ENCODE assay signal across 9 cellular contexts in genomic region chr3:58536501-58537411, GRCh38. TPM values are rescaled to one million over a fixed set of nuclear protein-coding genes. Genes with fewer than 3 reads are reported as not detected.
DNase-seq lines count a peak whose midpoint lies in the region; FAIRE-seq and TF ChIP-seq lines count a peak whose summit lies in the region.
"Had no signal": no experiment of that assay in that cellular context is flagged by ENCODE, and none has a peak within 500 bp of the region (broad histone marks: within the 10 kb centered on the region; RNA-seq: fewer than 3 reads in every experiment).

TSS of gene ACOX2 (minus strand) at chr3:58537190. CDS start at chr3:58535106, 2,084 bp downstream.

- TF ChIP-seq POLR2A in endothelial cell of umbilical vein (IDR thresholded peaks at IDR 0.05; ENCODE audit: low read depth, low read length): no peak
- peak in 1 of 2 donors; percentile 82 for TF ChIP-seq POLR2A in thyroid gland (IDR thresholded peaks at IDR 0.05)
- TF ChIP-seq POLR2A in GM12891 (IDR thresholded peaks at IDR 0.05; ENCODE audit: low read depth, low read length): no peak

- no peak within 1 kb of the TSS for H2AK5ac ChIP-seq in mesendoderm (ENCODE audit: low read length)

- H3K56ac ChIP-seq in mesendoderm (ENCODE audit: low read length): peak within 1 kb of the TSS; percentile 12

- peak within 1 kb of the TSS; percentile 11 for H2AFZ ChIP-seq in endothelial cell of umbilical vein (ENCODE audit: low read depth, low read length)
- H2AFZ ChIP-seq: PC-9 had no signal

- H3K4me3 ChIP-seq in endothelial cell of umbilical vein (replicated peaks in 1 of 3; ENCODE audit: insufficient read depth in 1 of 3, low read depth in 1 of 3, low read length in 3 of 3) (no peak within 1 kb of the TSS), mesendoderm (ENCODE audit: low read length) (no peak within 1 kb of the TSS), thyroid gland (replicated peaks in 1 of 3) (peak within 1 kb of the TSS in 2 of 3 donors; percentile 3 to 14)
- H3K4me3 ChIP-seq: PC-9 had no signal

- H3K27ac ChIP-seq in endothelial cell of umbilical vein (ENCODE audit: insufficient read depth, low read depth, low read length) (no peak within 1 kb of the TSS), mesendoderm (ENCODE audit: low read depth, low read length) (no peak within 1 kb of the TSS), thyroid gland (peak within 1 kb of the TSS; percentile 75 to 90 (median 82))
- H3K27ac ChIP-seq: PC-9 had no signal

- no peak within 1 kb of the TSS for H3K18ac ChIP-seq in mesendoderm (ENCODE audit: low read length)

- intact Hi-C loops in endothelial cell of umbilical vein (cut with micrococcal nuclease): no loop called here
- intact Hi-C loops in thyroid gland (cut with DNase I): loop anchor here (10.0 kb wide), 1 partner anchor 112 kb away; no protein-coding TSS in a partner anchor

- H4K8ac ChIP-seq in mesendoderm (ENCODE audit: low read depth, low read length): no peak within 1 kb of the TSS

- peak; percentile 32 for DNase-seq in NCI-H2029 treated with DMSO at 0.1 percent for 48 hours (lab: John Stamatoyannopoulos, UW)
- DNase-seq in endothelial cell of umbilical vein (ENCODE audit: low read depth, low spot score): peak; percentile 43
- no peak for DNase-seq in mesendoderm
- peak; percentile 95 to 96 for DNase-seq in thyroid gland
- no peak for DNase-seq in cortex of kidney (lab: John Stamatoyannopoulos, UW)
- DNase-seq in GM12891 (ENCODE audit: insufficient read length, low spot score): no peak
- DNase-seq in NCI-H1436 treated with DMSO at 0.1 percent for 48 hours (lab: John Stamatoyannopoulos, UW): no peak
- DNase-seq: activated T-cell treated with anti-CD3 and anti-CD28 coated beads, Interleukin-2, amount 50 U/mL, for 72 hours; PC-9 had no signal

- H3K9me3 ChIP-seq in endothelial cell of umbilical vein (replicated peaks; ENCODE audit: control insufficient read depth, insufficient read depth, low read length) (no peaks in the 10 kb centered on the region), thyroid gland (no peaks in the 10 kb centered on the region)

- H4K20me1 ChIP-seq in endothelial cell of umbilical vein (replicated peaks; ENCODE audit: control insufficient read depth, extremely low read depth, insufficient read depth, low read length): no peaks in the 10 kb centered on the region

- H3K79me1 ChIP-seq in mesendoderm (ENCODE audit: low read length): no peaks in the 10 kb centered on the region

- H3K36me3 ChIP-seq in endothelial cell of umbilical vein (ENCODE audit: control insufficient read depth in 2 of 2, extremely low read depth in 1 of 2, insufficient read depth in 2 of 2, low read length in 2 of 2) (no peaks in the 10 kb centered on the region), mesendoderm (ENCODE audit: control insufficient read depth, insufficient read depth, low read length) (no peaks in the 10 kb centered on the region), thyroid gland (peaks cover 0 to 6% of the 10 kb centered on the region in 2 donors)

- TF ChIP-seq CTCF in endothelial cell of umbilical vein (IDR thresholded peaks at IDR 0.05; ENCODE audit: extremely low read depth in 1 of 2, insufficient read depth in 1 of 2, low read depth in 1 of 2, low read length in 2 of 2) (no peak), thyroid gland (IDR thresholded peaks at IDR 0.05) (no peak)

- POLR2A ChIA-PET in endothelial cell of umbilical vein (lab: Charles Lee): no interaction called here

- H3K4ac ChIP-seq in mesendoderm (ENCODE audit: low read depth, low read length): no peak within 1 kb of the TSS

- H3K27me3 ChIP-seq in endothelial cell of umbilical vein (ENCODE audit: control insufficient read depth in 2 of 2, insufficient read depth in 2 of 2, low read length in 2 of 2) (no peaks in the 10 kb centered on the region), mesendoderm (ENCODE audit: insufficient read depth, low read length, poor library complexity) (no peaks in the 10 kb centered on the region), thyroid gland (no peaks in the 10 kb centered on the region)

- peaks cover 6% of the 10 kb centered on the region for H3K4me1 ChIP-seq in endothelial cell of umbilical vein (ENCODE audit: control insufficient read depth, extremely low read depth, insufficient read depth, low read length)
- H3K4me1 ChIP-seq in mesendoderm (ENCODE audit: control insufficient read depth, low read depth, low read length): no peaks in the 10 kb centered on the region
- peaks cover 30 to 45% of the 10 kb centered on the region in 2 donors for H3K4me1 ChIP-seq in thyroid gland

- no peak within 1 kb of the TSS for H2BK5ac ChIP-seq in mesendoderm (ENCODE audit: low read length)

- FAIRE-seq in endothelial cell of umbilical vein (lab: Jason Lieb, UNC) (no peak), GM12891 (lab: Jason Lieb, UNC) (no peak)

- no peak within 1 kb of the TSS for H4K5ac ChIP-seq in mesendoderm (ENCODE audit: low read length)

- dilution Hi-C loops in endothelial cell of umbilical vein (cut with MboI; ENCODE audit: extremely low pct_ligation_motif_present, low sequenced_read_pairs): no loop called here

- H3K4me2 ChIP-seq in endothelial cell of umbilical vein (ENCODE audit: insufficient read depth, low read length) (no peak within 1 kb of the TSS), mesendoderm (ENCODE audit: low read length) (no peak within 1 kb of the TSS)
- H3K4me2 ChIP-seq: PC-9 had no signal

- H3K79me2 ChIP-seq in endothelial cell of umbilical vein (ENCODE audit: control insufficient read depth, insufficient read depth, low read length): no peaks in the 10 kb centered on the region
- H3K79me2 ChIP-seq in mesendoderm (ENCODE audit: control insufficient read depth, insufficient read depth, low read length): no peaks in the 10 kb centered on the region

- CTCF ChIA-PET in endothelial cell of umbilical vein (lab: Charles Lee): interaction anchor here (1.1 to 3.6 kb wide), 3 partner anchors 45 to 230 kb away, joined by 3 to 18 read pairs (median 4); partner anchors contain the start of genes HTD2, KCTD6 and RPP14

- H3K9ac ChIP-seq in endothelial cell of umbilical vein (replicated peaks; ENCODE audit: extremely low read depth, insufficient read depth, low read length) (no peak within 1 kb of the TSS), mesendoderm (ENCODE audit: low read length) (no peak within 1 kb of the TSS)

- no peak within 1 kb of the TSS for H2BK15ac ChIP-seq in mesendoderm (replicated peaks; ENCODE audit: low read depth)

- H2BK120ac ChIP-seq in mesendoderm (ENCODE audit: low read depth, low read length): no peak within 1 kb of the TSS

- H3K23ac ChIP-seq in mesendoderm (ENCODE audit: low read length): no peak within 1 kb of the TSS

- H3K9me1 ChIP-seq in endothelial cell of umbilical vein (replicated peaks; ENCODE audit: control insufficient read depth, extremely low read depth, insufficient read depth, low read length): no peaks in the 10 kb centered on the region

- no TSS peak for BruUV-seq in endothelial cell of umbilical vein (replicated peaks; lab: Mats Ljungman, UMichigan)

- no CpG with 5 or more reads among the region's 13 CpGs for WGBS in mesendoderm (ENCODE audit: extremely low coverage, insufficient coverage, low lambda C conversion rate)
- 16 to 25% methylated on average over 13 of the region's 13 CpGs for WGBS in thyroid gland, 2 donors

TF ChIP-seq in endothelial cell of umbilical vein, 7 proteins besides CTCF, POLR2A, EP300 and RAD21:
- no peak for TF ChIP-seq MYC (IDR thresholded peaks at IDR 0.05; ENCODE audit: low read depth, low read length)
- no peak for TF ChIP-seq MAX (IDR thresholded peaks at IDR 0.05; ENCODE audit: insufficient read depth, insufficient read length)
- no peak for TF ChIP-seq EZH2 (IDR thresholded peaks at IDR 0.05; ENCODE audit: borderline replicate concordance, low read depth, low read length, severe bottlenecking)
- no peak for TF ChIP-seq JUN (IDR thresholded peaks at IDR 0.05; ENCODE audit: borderline replicate concordance, insufficient read depth, insufficient read length, low read depth)
- TF ChIP-seq FOS (IDR thresholded peaks at IDR 0.05; ENCODE audit: borderline replicate concordance, insufficient read depth, low read length): no peak
- no peak for TF ChIP-seq GATA2 (IDR thresholded peaks at IDR 0.05; ENCODE audit: insufficient read depth, insufficient read length, low read depth, low read length)
- no peak for TF ChIP-seq POLR2AphosphoS5 (IDR thresholded peaks at IDR 0.05; ENCODE audit: insufficient read depth, low read depth, low read length)
TF ChIP-seq in endothelial cell of umbilical vein: peak in this region for 0.

TF ChIP-seq in GM12891, 5 proteins besides CTCF, POLR2A, EP300 and RAD21:
- no peak for TF ChIP-seq PAX5 (IDR thresholded peaks at IDR 0.05; ENCODE audit: insufficient read depth, low read length, severe bottlenecking)
- TF ChIP-seq TAF1 (IDR thresholded peaks at IDR 0.05; ENCODE audit: low read depth, low read length): no peak
- no peak for TF ChIP-seq POU2F2 (IDR thresholded peaks at IDR 0.05; ENCODE audit: low read depth, low read length)
- no peak for TF ChIP-seq SPI1 (IDR thresholded peaks at IDR 0.05; ENCODE audit: low read depth, low read length)
- TF ChIP-seq POLR2AphosphoS5 (IDR thresholded peaks at IDR 0.05; ENCODE audit: low read depth, low read length): no peak

RNA-seq across cellular contexts. Expression of gene ACOX2, which starts in this region (rescaled TPM):
- total RNA-seq in endothelial cell of umbilical vein (1.5 and 2.1 TPM in 2 replicates), thyroid gland (10 to 100 TPM; 17.8 to 62.2 (median 37.4) TPM)
- polyA plus RNA-seq in endothelial cell of umbilical vein: 10.5 and 10.7 TPM in 2 replicates
- 3.6 and 3.8 TPM in 2 replicates for polyA plus RNA-seq in endothelial cell of umbilical vein (2011; cell fraction: cytosol; rRNA removed)
- polyA plus RNA-seq in endothelial cell of umbilical vein (2011; cell fraction: nucleus; rRNA removed): 61.1 and 77.6 TPM in 2 replicates
- 1.5 TPM in 2 replicates for polyA plus RNA-seq in endothelial cell of umbilical vein (2012)
- polyA minus RNA-seq in endothelial cell of umbilical vein: 10.1 and 16.8 TPM in 2 replicates
- polyA minus RNA-seq in endothelial cell of umbilical vein (2011; cell fraction: cytosol; rRNA and poly(A)+ RNA removed): not detected
- 11.1 and 12.7 TPM in 2 replicates for polyA minus RNA-seq in endothelial cell of umbilical vein (2011; cell fraction: nucleus; rRNA and poly(A)+ RNA removed)
- 7.6 TPM for polyA plus RNA-seq in mesendoderm (2013, experiment 1 of 2)
- polyA plus RNA-seq in mesendoderm (2013, experiment 2 of 2): 8.1 TPM
- not detected for polyA plus RNA-seq in GM12891 (2012; ENCODE audit: low read depth, missing spikeins)
- total RNA-seq: activated T-cell treated with anti-CD3 and anti-CD28 coated beads, Interleukin-2, amount 50 U/mL, for 72 hours had no signal

Comparison
In these comparisons a context has a peak if more than half of its experiments do, and no peak if none do; other contexts are left out.
1. DNase-seq: peak in NCI-H2029 treated with DMSO at 0.1 percent for 48 hours (single experiment), endothelial cell of umbilical vein (single experiment) and thyroid gland (2 of 2); none in mesendoderm (single experiment), cortex of kidney (single experiment), GM12891 (single experiment) and NCI-H1436 treated with DMSO at 0.1 percent for 48 hours (single experiment).
2. H3K27ac ChIP-seq: peak in thyroid gland (3 of 3); none in endothelial cell of umbilical vein (single experiment) and mesendoderm (single experiment).
3. H3K4me3 ChIP-seq: peak in thyroid gland (2 of 3); none in endothelial cell of umbilical vein (0 of 3) and mesendoderm (single experiment).